ENCODE assay signal across 1 cellular context in genomic region chr16:23694707-23695373, GRCh38.
TF ChIP-seq lines count a peak whose summit lies in the region.

No MANE protein-coding gene starts in this region.

TF ChIP-seq in GM23338, 12 proteins besides CTCF, POLR2A, EP300 and RAD21 (continued from another document):
- TF ChIP-seq ZNF462 (CRISPR knock-in tag; IDR thresholded peaks at IDR 0.05) = no peak
- TF ChIP-seq, protein P1, sequence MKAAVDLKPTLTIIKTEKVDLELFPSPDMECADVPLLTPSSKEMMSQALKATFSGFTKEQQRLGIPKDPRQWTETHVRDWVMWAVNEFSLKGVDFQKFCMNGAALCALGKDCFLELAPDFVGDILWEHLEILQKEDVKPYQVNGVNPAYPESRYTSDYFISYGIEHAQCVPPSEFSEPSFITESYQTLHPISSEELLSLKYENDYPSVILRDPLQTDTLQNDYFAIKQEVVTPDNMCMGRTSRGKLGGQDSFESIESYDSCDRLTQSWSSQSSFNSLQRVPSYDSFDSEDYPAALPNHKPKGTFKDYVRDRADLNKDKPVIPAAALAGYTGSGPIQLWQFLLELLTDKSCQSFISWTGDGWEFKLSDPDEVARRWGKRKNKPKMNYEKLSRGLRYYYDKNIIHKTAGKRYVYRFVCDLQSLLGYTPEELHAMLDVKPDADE (IDR thresholded peaks at IDR 0.05) = no peak
- no peak for TF ChIP-seq STAT1 (IDR thresholded peaks at IDR 0.05; ENCODE audit: unreplicated experiment)
- TF ChIP-seq EZH2phosphoT487 (IDR thresholded peaks at IDR 0.05; ENCODE audit: unreplicated experiment) = no peak
- TF ChIP-seq NANOG (IDR thresholded peaks at IDR 0.05; ENCODE audit: borderline replicate concordance) = no peak
- no peak for TF ChIP-seq REST (IDR thresholded peaks at IDR 0.05; ENCODE audit: unreplicated experiment)
- TF ChIP-seq EZH2 (IDR thresholded peaks at IDR 0.05; ENCODE audit: low read depth, unreplicated experiment) = no peak
- TF ChIP-seq CREB1 (CRISPR knock-in tag; IDR thresholded peaks at IDR 0.05; ENCODE audit: low read depth) = 0 out of 2 replicates have a peak, but pooled peaks have one; percentile 68
